8 cellular contexts compared by ENCODE assay signal in the genomic region with DNA sequence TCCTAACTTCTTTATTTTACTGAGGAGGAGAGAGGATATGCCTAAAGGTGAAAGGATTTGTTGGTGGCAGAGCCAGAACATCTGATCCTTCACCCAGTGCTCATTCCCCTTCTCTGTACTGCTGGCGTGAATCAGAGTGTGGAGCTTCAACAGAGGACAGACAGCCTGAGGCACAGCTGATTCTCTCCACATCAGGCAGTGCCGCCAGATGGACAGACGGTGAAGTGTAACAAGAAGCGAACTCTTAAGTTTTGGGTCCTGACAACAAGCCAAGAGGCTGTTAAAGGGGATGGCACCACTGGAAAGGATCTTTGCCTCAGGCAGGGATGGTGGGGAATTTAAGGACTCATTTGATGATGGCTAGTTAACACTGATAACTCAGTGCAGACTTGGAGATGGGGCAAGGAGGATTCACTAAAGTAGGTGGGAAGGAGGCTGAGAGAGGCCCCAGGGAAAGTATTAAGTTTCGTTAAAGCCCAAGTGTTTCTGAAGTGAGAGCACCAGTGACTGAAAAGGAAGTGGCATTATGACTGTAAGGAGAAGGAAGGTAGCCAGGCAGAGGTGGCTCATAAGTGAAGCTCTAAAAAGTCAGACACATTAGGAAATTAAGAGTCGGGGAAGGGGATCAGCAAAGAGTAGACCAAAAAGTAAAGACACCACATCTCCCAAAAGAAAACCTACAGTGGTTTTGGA.
A peak's percentile ranks its signal among the peaks of the same experiment; 100 is the strongest.
DNase-seq lines count a peak whose midpoint lies in the region; ATAC-seq and TF ChIP-seq lines count a peak whose summit lies in the region.

No MANE protein-coding gene starts in this region.

- no peaks in the 10 kb centered on the region for H3K4me1 Mint-ChIP-seq in activated CD8-positive, alpha-beta T cell treated with anti-CD3 and anti-CD28 coated beads, Interleukin-2, amount 10 ng/mL, durations not matched to agents 7 days and 5 days (ENCODE audit: low read depth)
- H3K4me1 Mint-ChIP-seq in neural progenitor cell, result peaks cover 10% of the 10 kb centered on the region

- TF ChIP-seq CTCF in neural progenitor cell (IDR thresholded peaks at IDR 0.05) (peak; percentile 44), vagina (IDR thresholded peaks at IDR 0.05) (no peak)

- H3K27ac ChIP-seq in neural progenitor cell (no peak overlapping the region), vagina (no peak overlapping the region)

- no peaks in the 10 kb centered on the region for H3F3A ChIP-seq in neural progenitor cell (ENCODE audit: low read depth)

- intact Hi-C loops in vagina (cut with DNase I), result no loop called here

- H3K27me3 ChIP-seq in neural progenitor cell (no peaks in the 10 kb centered on the region), vagina (no peaks in the 10 kb centered on the region), MG63 (no peaks in the 10 kb centered on the region)

- ATAC-seq in GM18511 (IDR thresholded peaks at IDR 0.05; ENCODE audit: unreplicated experiment) (peak; percentile 85), HG03095 (IDR thresholded peaks at IDR 0.05; ENCODE audit: unreplicated experiment) (peak; percentile 75)
- peak; percentile 36 for ATAC-seq in activated CD8-positive, alpha-beta T cell treated with anti-CD3 and anti-CD28 coated beads, Interleukin-2, amount 10 ng/mL, durations not matched to agents 7 days and 5 days

- no peaks in the 10 kb centered on the region for H3K79me2 ChIP-seq in neural progenitor cell (ENCODE audit: low read depth)

- H3K4me1 ChIP-seq in neural progenitor cell (no peaks in the 10 kb centered on the region), vagina (no peaks in the 10 kb centered on the region)

- H3K9me3 Mint-ChIP-seq in activated CD8-positive, alpha-beta T cell treated with anti-CD3 and anti-CD28 coated beads, Interleukin-2, amount 10 ng/mL, durations not matched to agents 7 days and 5 days (ENCODE audit: insufficient read depth), result no peaks in the 10 kb centered on the region
- no peaks in the 10 kb centered on the region for H3K9me3 Mint-ChIP-seq in neural progenitor cell

- H3K27me3 Mint-ChIP-seq in activated CD8-positive, alpha-beta T cell treated with anti-CD3 and anti-CD28 coated beads, Interleukin-2, amount 10 ng/mL, durations not matched to agents 7 days and 5 days (ENCODE audit: low read depth), result no peaks in the 10 kb centered on the region
- H3K27me3 Mint-ChIP-seq in neural progenitor cell (ENCODE audit: insufficient read depth, low read depth), result no peaks in the 10 kb centered on the region

- no peak overlapping the region for H3K4me2 ChIP-seq in neural progenitor cell

- H3K36me3 Mint-ChIP-seq in activated CD8-positive, alpha-beta T cell treated with anti-CD3 and anti-CD28 coated beads, Interleukin-2, amount 10 ng/mL, durations not matched to agents 7 days and 5 days (ENCODE audit: low read depth), result no peaks in the 10 kb centered on the region
- peaks cover 2% of the 10 kb centered on the region for H3K36me3 Mint-ChIP-seq in neural progenitor cell

- peak; percentile 26 for DNase-seq in CD1c-positive myeloid dendritic cell (ENCODE audit: extremely low spot score)
- DNase-seq in activated CD8-positive, alpha-beta T cell treated with anti-CD3 and anti-CD28 coated beads, Interleukin-2, amount 10 ng/mL, durations not matched to agents 7 days and 5 days, result no peak
- peak; percentile 67 for DNase-seq in neural progenitor cell (ENCODE audit: low spot score)
- DNase-seq in vagina (ENCODE audit: extremely low spot score in 2 of 2), result no peak
- no peak for DNase-seq in HPDE6-E6E7 (ENCODE audit: extremely low spot score)
- no peak for DNase-seq in MG63

- POLR2A ChIA-PET in activated CD8-positive, alpha-beta T cell treated with anti-CD3 and anti-CD28 coated beads, Interleukin-2, amount 10 ng/mL, durations not matched to agents 7 days and 5 days (lab: Charles Lee), result no interaction called here

- CTCF ChIA-PET in activated CD8-positive, alpha-beta T cell treated with anti-CD3 and anti-CD28 coated beads, Interleukin-2, amount 10 ng/mL, durations not matched to agents 7 days and 5 days (lab: Charles Lee), result interaction anchor here (1.2 to 3.9 kb wide), 3 partner anchors 25 to 78 kb away, joined by 3 to 18 read pairs (median 7); no protein-coding TSS in a partner anchor

- no peak for TF ChIP-seq POLR2A in vagina (IDR thresholded peaks at IDR 0.05)

- H3K4me3 Mint-ChIP-seq in activated CD8-positive, alpha-beta T cell treated with anti-CD3 and anti-CD28 coated beads, Interleukin-2, amount 10 ng/mL, durations not matched to agents 7 days and 5 days, result no peak overlapping the region
- H3K4me3 Mint-ChIP-seq in neural progenitor cell, result no peak overlapping the region

- H2AFZ ChIP-seq in neural progenitor cell (replicated peaks), result no peak overlapping the region

- H3K9me3 ChIP-seq in neural progenitor cell (ENCODE audit: low read depth) (no peaks in the 10 kb centered on the region), vagina (no peaks in the 10 kb centered on the region), MG63 (no peaks in the 10 kb centered on the region)

- H4K20me1 ChIP-seq in neural progenitor cell (ENCODE audit: low read depth), result no peaks in the 10 kb centered on the region

- H3K27ac Mint-ChIP-seq in activated CD8-positive, alpha-beta T cell treated with anti-CD3 and anti-CD28 coated beads, Interleukin-2, amount 10 ng/mL, durations not matched to agents 7 days and 5 days, result no peak overlapping the region
- no peak overlapping the region for H3K27ac Mint-ChIP-seq in neural progenitor cell

- H3K9ac ChIP-seq in neural progenitor cell, result no peak overlapping the region

- H3K4me3 ChIP-seq in neural progenitor cell (no peak overlapping the region), vagina (no peak overlapping the region), MG63 (no peak overlapping the region)

- H3K36me3 ChIP-seq in neural progenitor cell (no peaks in the 10 kb centered on the region), vagina (no peaks in the 10 kb centered on the region), MG63 (no peaks in the 10 kb centered on the region; the same call in none of the 2 replicates)

Comparison
In these comparisons a context has a peak if more than half of its experiments do, and no peak if none do; other contexts are left out.
1. DNase-seq: peak in CD1c-positive myeloid dendritic cell (single experiment) and neural progenitor cell (single experiment); none in activated CD8-positive, alpha-beta T cell treated with anti-CD3 and anti-CD28 coated beads, Interleukin-2, amount 10 ng/mL, durations not matched to agents 7 days and 5 days (single experiment), vagina (0 of 2), HPDE6-E6E7 (single experiment) and MG63 (single experiment).
2. Peak in every context shown above with its lines, with median percentiles within 50 percentile points of each other: ATAC-seq.